Comparison of ENCODE assay signal across 1 cellular context in genomic region chr3:11846281-11847034, GRCh38.
TF ChIP-seq lines count a peak whose summit lies in the region.

A gene with protein sequence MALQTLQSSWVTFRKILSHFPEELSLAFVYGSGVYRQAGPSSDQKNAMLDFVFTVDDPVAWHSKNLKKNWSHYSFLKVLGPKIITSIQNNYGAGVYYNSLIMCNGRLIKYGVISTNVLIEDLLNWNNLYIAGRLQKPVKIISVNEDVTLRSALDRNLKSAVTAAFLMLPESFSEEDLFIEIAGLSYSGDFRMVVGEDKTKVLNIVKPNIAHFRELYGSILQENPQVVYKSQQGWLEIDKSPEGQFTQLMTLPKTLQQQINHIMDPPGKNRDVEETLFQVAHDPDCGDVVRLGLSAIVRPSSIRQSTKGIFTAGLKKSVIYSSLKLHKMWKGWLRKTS (minus strand): TSS chr3:11846885. CDS start chr3:11846636, 249 bp downstream.

TF ChIP-seq in HepG2, 621 proteins besides CTCF, POLR2A, EP300 and RAD21 (continued from another document and continues in another):
- TF ChIP-seq, protein P1, sequence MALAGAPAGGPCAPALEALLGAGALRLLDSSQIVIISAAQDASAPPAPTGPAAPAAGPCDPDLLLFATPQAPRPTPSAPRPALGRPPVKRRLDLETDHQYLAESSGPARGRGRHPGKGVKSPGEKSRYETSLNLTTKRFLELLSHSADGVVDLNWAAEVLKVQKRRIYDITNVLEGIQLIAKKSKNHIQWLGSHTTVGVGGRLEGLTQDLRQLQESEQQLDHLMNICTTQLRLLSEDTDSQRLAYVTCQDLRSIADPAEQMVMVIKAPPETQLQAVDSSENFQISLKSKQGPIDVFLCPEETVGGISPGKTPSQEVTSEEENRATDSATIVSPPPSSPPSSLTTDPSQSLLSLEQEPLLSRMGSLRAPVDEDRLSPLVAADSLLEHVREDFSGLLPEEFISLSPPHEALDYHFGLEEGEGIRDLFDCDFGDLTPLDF (CRISPR knock-in tag; IDR thresholded peaks at IDR 0.05): peak; percentile 49; the same call in 1 of the 2 replicates
- TF ChIP-seq CHD2 (IDR thresholded peaks at IDR 0.05; ENCODE audit: low read depth, low read length) (peak; percentile 53; the same call in 1 of the 2 replicates), SMARCC2 (IDR thresholded peaks at IDR 0.05) (no peak), ZNF564 (CRISPR knock-in tag; IDR thresholded peaks at IDR 0.05) (peak; percentile 67; the same call in 1 of the 2 replicates), DNMT1 (CRISPR knock-in tag; IDR thresholded peaks at IDR 0.05) (0 out of 2 replicates have a peak, but pooled peaks have one; percentile 81), RBM22 (optimal IDR thresholded peaks at IDR 0.05; ENCODE audit: low read length) (peak; percentile 85), MEIS1 (CRISPR knock-in tag; IDR thresholded peaks at IDR 0.05; ENCODE audit: borderline replicate concordance) (peak; percentile 54; the same call in 1 of the 2 replicates), KLF13 (CRISPR knock-in tag; IDR thresholded peaks at IDR 0.05) (no peak), ZNF879 (CRISPR knock-in tag; IDR thresholded peaks at IDR 0.05) (no peak), ZNF839 (CRISPR knock-in tag; IDR thresholded peaks at IDR 0.05; ENCODE audit: borderline replicate concordance) (peak; percentile 82; the same call in 1 of the 2 replicates), DNMT3B (CRISPR knock-in tag; conservative IDR thresholded peaks at IDR 0.05) (0 out of 2 replicates have a peak, but pooled peaks have one; percentile 78), KDM4B (CRISPR knock-in tag; IDR thresholded peaks at IDR 0.05) (peak; percentile 92), FOXO4 (CRISPR knock-in tag; conservative IDR thresholded peaks at IDR 0.05) (no peak), THAP11 (CRISPR knock-in tag; IDR thresholded peaks at IDR 0.05) (peak; percentile 93), SATB2 (CRISPR knock-in tag; IDR thresholded peaks at IDR 0.05) (peak; percentile 58; the same call in 1 of the 2 replicates), ZNF580 (CRISPR knock-in tag; IDR thresholded peaks at IDR 0.05; ENCODE audit: borderline replicate concordance, low read depth) (peak; percentile 88), ZBTB7A (CRISPR knock-in tag; IDR thresholded peaks at IDR 0.05) (no peak), ZNF501 (CRISPR knock-in tag; IDR thresholded peaks at IDR 0.05) (peak; percentile 88), ZNF292 (CRISPR knock-in tag; IDR thresholded peaks at IDR 0.05; ENCODE audit: borderline replicate concordance, low read depth) (peak; percentile 48; the same call in 1 of the 2 replicates), EED (CRISPR knock-in tag; IDR thresholded peaks at IDR 0.05) (peak; percentile 89), POLR2AphosphoS2 (IDR thresholded peaks at IDR 0.05; ENCODE audit: low read depth, low read length) (no peak), ZNF280B (CRISPR knock-in tag; IDR thresholded peaks at IDR 0.05; ENCODE audit: borderline replicate concordance) (peak; percentile 68; the same call in 1 of the 2 replicates), SIN3A (IDR thresholded peaks at IDR 0.05; ENCODE audit: borderline replicate concordance, low read depth, low read length) (peak; percentile 84; the same call in 1 of the 2 replicates), ZKSCAN8 (CRISPR knock-in tag; IDR thresholded peaks at IDR 0.05; ENCODE audit: borderline replicate concordance) (peak; percentile 75; the same call in 1 of the 2 replicates), ZBTB25 (CRISPR knock-in tag; IDR thresholded peaks at IDR 0.05) (peak; percentile 63; the same call in 1 of the 2 replicates), ZNF784 (CRISPR knock-in tag; IDR thresholded peaks at IDR 0.05; ENCODE audit: borderline replicate concordance) (peak; percentile 65; the same call in 1 of the 2 replicates), FOSL2 (CRISPR knock-in tag; IDR thresholded peaks at IDR 0.05) (peak; percentile 58), ZNF629 (CRISPR knock-in tag; conservative IDR thresholded peaks at IDR 0.05) (0 out of 2 replicates have a peak, but pooled peaks have one; percentile 13), KAT8 (CRISPR knock-in tag; IDR thresholded peaks at IDR 0.05) (peak; percentile 97)
- TF ChIP-seq, protein P2, sequence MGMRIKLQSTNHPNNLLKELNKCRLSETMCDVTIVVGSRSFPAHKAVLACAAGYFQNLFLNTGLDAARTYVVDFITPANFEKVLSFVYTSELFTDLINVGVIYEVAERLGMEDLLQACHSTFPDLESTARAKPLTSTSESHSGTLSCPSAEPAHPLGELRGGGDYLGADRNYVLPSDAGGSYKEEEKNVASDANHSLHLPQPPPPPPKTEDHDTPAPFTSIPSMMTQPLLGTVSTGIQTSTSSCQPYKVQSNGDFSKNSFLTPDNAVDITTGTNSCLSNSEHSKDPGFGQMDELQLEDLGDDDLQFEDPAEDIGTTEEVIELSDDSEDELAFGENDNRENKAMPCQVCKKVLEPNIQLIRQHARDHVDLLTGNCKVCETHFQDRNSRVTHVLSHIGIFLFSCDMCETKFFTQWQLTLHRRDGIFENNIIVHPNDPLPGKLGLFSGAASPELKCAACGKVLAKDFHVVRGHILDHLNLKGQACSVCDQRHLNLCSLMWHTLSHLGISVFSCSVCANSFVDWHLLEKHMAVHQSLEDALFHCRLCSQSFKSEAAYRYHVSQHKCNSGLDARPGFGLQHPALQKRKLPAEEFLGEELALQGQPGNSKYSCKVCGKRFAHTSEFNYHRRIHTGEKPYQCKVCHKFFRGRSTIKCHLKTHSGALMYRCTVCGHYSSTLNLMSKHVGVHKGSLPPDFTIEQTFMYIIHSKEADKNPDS (CRISPR knock-in tag; IDR thresholded peaks at IDR 0.05): no peak
- TF ChIP-seq, protein P3, sequence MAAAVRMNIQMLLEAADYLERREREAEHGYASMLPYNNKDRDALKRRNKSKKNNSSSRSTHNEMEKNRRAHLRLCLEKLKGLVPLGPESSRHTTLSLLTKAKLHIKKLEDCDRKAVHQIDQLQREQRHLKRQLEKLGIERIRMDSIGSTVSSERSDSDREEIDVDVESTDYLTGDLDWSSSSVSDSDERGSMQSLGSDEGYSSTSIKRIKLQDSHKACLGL (CRISPR knock-in tag; IDR thresholded peaks at IDR 0.05): peak; percentile 74
- TF ChIP-seq, protein P4, sequence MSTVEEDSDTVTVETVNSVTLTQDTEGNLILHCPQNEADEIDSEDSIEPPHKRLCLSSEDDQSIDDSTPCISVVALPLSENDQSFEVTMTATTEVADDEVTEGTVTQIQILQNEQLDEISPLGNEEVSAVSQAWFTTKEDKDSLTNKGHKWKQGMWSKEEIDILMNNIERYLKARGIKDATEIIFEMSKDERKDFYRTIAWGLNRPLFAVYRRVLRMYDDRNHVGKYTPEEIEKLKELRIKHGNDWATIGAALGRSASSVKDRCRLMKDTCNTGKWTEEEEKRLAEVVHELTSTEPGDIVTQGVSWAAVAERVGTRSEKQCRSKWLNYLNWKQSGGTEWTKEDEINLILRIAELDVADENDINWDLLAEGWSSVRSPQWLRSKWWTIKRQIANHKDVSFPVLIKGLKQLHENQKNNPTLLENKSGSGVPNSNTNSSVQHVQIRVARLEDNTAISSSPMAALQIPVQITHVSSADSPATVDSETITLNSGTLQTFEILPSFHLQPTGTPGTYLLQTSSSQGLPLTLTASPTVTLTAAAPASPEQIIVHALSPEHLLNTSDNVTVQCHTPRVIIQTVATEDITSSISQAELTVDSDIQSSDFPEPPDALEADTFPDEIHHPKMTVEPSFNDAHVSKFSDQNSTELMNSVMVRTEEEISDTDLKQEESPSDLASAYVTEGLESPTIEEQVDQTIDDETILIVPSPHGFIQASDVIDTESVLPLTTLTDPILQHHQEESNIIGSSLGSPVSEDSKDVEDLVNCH (CRISPR knock-in tag; IDR thresholded peaks at IDR 0.05): no peak
- TF ChIP-seq, protein P5, sequence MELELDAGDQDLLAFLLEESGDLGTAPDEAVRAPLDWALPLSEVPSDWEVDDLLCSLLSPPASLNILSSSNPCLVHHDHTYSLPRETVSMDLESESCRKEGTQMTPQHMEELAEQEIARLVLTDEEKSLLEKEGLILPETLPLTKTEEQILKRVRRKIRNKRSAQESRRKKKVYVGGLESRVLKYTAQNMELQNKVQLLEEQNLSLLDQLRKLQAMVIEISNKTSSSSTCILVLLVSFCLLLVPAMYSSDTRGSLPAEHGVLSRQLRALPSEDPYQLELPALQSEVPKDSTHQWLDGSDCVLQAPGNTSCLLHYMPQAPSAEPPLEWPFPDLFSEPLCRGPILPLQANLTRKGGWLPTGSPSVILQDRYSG (CRISPR knock-in tag; IDR thresholded peaks at IDR 0.05): 0 out of 2 replicates have a peak, but pooled peaks have one; percentile 39
- TF ChIP-seq, protein P6, sequence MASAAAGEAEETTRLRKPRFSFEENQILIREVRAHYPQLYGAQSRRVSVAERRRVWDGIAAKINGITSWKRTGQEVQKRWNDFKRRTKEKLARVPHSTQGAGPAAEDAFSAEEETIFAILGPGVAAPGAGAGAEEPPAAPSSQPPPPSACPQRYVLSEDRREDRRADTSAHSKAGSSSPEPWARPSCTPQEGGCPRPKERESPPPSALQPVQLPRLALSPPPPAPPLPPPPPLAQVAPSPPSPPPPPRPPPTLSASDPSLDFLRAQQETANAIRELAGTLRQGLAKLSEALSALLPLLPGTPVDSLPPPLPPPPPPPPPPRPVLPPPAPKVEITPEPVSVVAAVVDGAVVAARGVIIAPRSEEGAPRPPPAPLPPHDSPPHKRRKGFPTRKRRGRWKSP (CRISPR knock-in tag; IDR thresholded peaks at IDR 0.05): peak; percentile 61; the same call in 1 of the 2 replicates
- TF ChIP-seq, protein P7, sequence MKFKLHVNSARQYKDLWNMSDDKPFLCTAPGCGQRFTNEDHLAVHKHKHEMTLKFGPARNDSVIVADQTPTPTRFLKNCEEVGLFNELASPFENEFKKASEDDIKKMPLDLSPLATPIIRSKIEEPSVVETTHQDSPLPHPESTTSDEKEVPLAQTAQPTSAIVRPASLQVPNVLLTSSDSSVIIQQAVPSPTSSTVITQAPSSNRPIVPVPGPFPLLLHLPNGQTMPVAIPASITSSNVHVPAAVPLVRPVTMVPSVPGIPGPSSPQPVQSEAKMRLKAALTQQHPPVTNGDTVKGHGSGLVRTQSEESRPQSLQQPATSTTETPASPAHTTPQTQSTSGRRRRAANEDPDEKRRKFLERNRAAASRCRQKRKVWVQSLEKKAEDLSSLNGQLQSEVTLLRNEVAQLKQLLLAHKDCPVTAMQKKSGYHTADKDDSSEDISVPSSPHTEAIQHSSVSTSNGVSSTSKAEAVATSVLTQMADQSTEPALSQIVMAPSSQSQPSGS (CRISPR knock-in tag; IDR thresholded peaks at IDR 0.05): peak; percentile 67; the same call in 1 of the 2 replicates
- TF ChIP-seq, protein P8, sequence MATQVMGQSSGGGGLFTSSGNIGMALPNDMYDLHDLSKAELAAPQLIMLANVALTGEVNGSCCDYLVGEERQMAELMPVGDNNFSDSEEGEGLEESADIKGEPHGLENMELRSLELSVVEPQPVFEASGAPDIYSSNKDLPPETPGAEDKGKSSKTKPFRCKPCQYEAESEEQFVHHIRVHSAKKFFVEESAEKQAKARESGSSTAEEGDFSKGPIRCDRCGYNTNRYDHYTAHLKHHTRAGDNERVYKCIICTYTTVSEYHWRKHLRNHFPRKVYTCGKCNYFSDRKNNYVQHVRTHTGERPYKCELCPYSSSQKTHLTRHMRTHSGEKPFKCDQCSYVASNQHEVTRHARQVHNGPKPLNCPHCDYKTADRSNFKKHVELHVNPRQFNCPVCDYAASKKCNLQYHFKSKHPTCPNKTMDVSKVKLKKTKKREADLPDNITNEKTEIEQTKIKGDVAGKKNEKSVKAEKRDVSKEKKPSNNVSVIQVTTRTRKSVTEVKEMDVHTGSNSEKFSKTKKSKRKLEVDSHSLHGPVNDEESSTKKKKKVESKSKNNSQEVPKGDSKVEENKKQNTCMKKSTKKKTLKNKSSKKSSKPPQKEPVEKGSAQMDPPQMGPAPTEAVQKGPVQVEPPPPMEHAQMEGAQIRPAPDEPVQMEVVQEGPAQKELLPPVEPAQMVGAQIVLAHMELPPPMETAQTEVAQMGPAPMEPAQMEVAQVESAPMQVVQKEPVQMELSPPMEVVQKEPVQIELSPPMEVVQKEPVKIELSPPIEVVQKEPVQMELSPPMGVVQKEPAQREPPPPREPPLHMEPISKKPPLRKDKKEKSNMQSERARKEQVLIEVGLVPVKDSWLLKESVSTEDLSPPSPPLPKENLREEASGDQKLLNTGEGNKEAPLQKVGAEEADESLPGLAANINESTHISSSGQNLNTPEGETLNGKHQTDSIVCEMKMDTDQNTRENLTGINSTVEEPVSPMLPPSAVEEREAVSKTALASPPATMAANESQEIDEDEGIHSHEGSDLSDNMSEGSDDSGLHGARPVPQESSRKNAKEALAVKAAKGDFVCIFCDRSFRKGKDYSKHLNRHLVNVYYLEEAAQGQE (IDR thresholded peaks at IDR 0.05; ENCODE audit: borderline replicate concordance in 1 of 2, low read depth in 1 of 2, low read length in 2 of 2): no peak
